In the genomic region with DNA sequence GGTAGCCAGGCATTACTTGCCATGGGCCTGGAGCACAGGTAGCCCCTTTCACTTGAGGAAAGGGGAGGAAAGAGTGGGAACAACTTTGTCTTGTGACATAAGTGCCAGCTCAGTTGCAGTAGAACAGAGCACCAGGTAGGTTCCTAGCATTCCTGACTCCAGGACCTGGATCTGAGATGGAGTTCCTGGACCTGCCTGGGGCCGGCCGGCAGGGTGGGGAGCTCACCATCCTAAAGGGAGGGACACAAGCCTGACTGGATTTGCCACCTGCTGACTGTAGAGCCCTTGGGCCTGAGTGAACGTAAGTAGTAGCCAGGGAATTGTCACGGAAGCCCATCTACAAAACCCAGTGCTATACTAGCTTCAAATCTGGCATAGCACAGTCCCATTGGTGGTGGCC, we compare ENCODE assay signal across 23 cellular contexts.
"Had no signal": no experiment of that assay in that cellular context is flagged by ENCODE, and none has a peak within 500 bp of the region (broad histone marks: within the 10 kb centered on the region; RNA-seq: fewer than 3 reads in every experiment).

No MANE protein-coding gene starts in this region.

- ATAC-seq: foreskin keratinocyte, gastroesophageal sphincter, left ventricle myocardium superior, mucosa of descending colon had no signal

- H3K4me3 ChIP-seq: coronary artery, dorsolateral prefrontal cortex, esophagus muscularis mucosa, gastroesophageal sphincter, heart right ventricle, left lung, lower lobe of right lung, mucosa of descending colon had no signal

- H3K9me3 ChIP-seq: lower lobe of right lung, mucosa of descending colon had no signal

- H3K4me1 ChIP-seq: esophagus muscularis mucosa, foreskin keratinocyte, gastroesophageal sphincter, heart right ventricle, left lung, lower lobe of right lung had no signal

- DNase-seq: dermis blood vessel endothelial cell; dorsolateral prefrontal cortex; effector CD4-positive, alpha-beta T cell; effector memory CD4-positive, alpha-beta T cell; foreskin keratinocyte; glutamatergic neuron; head of caudate nucleus; heart right ventricle; hippocampal formation; left cardiac atrium; left ventricle myocardium superior; lower lobe of right lung; mesenchymal stem cell; mucosa of descending colon; naive B cell had no signal

- H3K27ac ChIP-seq: coronary artery, dorsolateral prefrontal cortex, esophagus muscularis mucosa, foreskin keratinocyte, gastroesophageal sphincter, heart right ventricle, left lung, lower lobe of right lung had no signal

- H3K36me3 ChIP-seq: esophagus muscularis mucosa, gastroesophageal sphincter, heart right ventricle, left lung, lower lobe of right lung had no signal

- FAIRE-seq: colon, endothelial cell of umbilical vein, frontal cortex, islet of Langerhans had no signal

- H3K27me3 ChIP-seq: dorsolateral prefrontal cortex, esophagus muscularis mucosa, foreskin keratinocyte, gastroesophageal sphincter, heart right ventricle, left lung had no signal
